Comparison of ENCODE assay signal across 16 cellular contexts in the genomic region with DNA sequence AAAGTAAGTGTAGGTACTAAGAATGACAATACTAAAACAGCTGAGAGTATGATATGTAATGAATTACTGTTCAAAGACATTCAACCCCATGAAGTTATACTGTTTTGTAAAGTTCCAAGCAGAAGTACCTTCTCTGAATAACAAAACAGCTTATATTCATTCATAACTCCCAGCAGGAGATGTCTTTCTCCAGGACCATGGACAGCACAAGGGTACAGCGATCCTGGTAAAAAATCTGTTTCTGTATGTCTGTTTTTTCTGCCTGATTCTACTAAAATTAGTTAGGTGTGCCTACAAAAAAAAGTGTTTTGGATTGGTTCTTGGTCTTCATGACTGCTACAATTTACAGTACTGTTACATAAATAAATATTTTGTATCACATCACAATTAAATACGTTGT.
DNase-seq lines count a peak whose midpoint lies in the region; ATAC-seq, FAIRE-seq and TF ChIP-seq lines count a peak whose summit lies in the region.
"Had no signal": no experiment of that assay in that cellular context is flagged by ENCODE, and none has a peak within 500 bp of the region (broad histone marks: within the 10 kb centered on the region; RNA-seq: fewer than 3 reads in every experiment).

No MANE protein-coding gene starts in this region.

- no peaks in the 10 kb centered on the region for H3K4me1 Mint-ChIP-seq in activated CD8-positive, alpha-beta memory T cell treated with anti-CD3 and anti-CD28 coated beads, Interleukin-2, amount 10 ng/mL, durations not matched to agents 7 days and 5 days
- H3K4me1 Mint-ChIP-seq: activated CD4-positive, alpha-beta T cell treated with anti-CD3 and anti-CD28 coated beads, Interleukin-2, amount 10 ng/mL, durations not matched to agents 7 days and 5 days had no signal

- TF ChIP-seq CTCF in HepG2 (CRISPR knock-in tag; IDR thresholded peaks at IDR 0.05) = no peak
- no peak for TF ChIP-seq CTCF in right lobe of liver (IDR thresholded peaks at IDR 0.05)
- no peak for TF ChIP-seq CTCF in hepatocyte (IDR thresholded peaks at IDR 0.05; ENCODE audit: poor library complexity)

- H3K27me3 ChIP-seq in HepG2 (ENCODE audit: control insufficient read depth in 1 of 2, insufficient read depth in 2 of 2, low read length in 2 of 2) = no peaks in the 10 kb centered on the region
- no peaks in the 10 kb centered on the region for H3K27me3 ChIP-seq in right lobe of liver
- no peaks in the 10 kb centered on the region for H3K27me3 ChIP-seq in hepatocyte
- H3K27me3 ChIP-seq: heart right ventricle had no signal

- in situ Hi-C loops in HepG2 (cut with HindIII; ENCODE audit: extremely low pct_ligation_motif_present, low pct_unique_long_range_greater_than_20kb) = no loop called here

- no peaks in the 10 kb centered on the region for H3K79me2 ChIP-seq in HepG2 (ENCODE audit: insufficient read depth, low read length)
- H3K79me2 ChIP-seq in hepatocyte = no peaks in the 10 kb centered on the region

- CTCF ChIA-PET in HepG2 (lab: Yijun Ruan, JAX; ENCODE audit: low intra/inter-chr PET ratio, low total read pairs) = no interaction called here
- CTCF ChIA-PET in activated CD8-positive, alpha-beta memory T cell treated with anti-CD3 and anti-CD28 coated beads, Interleukin-2, amount 10 ng/mL, durations not matched to agents 7 days and 5 days (lab: Charles Lee) = no interaction called here

- no peak overlapping the region for H3K9ac ChIP-seq in HepG2 (ENCODE audit: insufficient read depth, low read depth, low read length)

- H3K9me2 ChIP-seq in hepatocyte (replicated peaks; ENCODE audit: insufficient read depth) = no peaks in the 10 kb centered on the region

- no peaks in the 10 kb centered on the region for H3K36me3 Mint-ChIP-seq in activated CD8-positive, alpha-beta memory T cell treated with anti-CD3 and anti-CD28 coated beads, Interleukin-2, amount 10 ng/mL, durations not matched to agents 7 days and 5 days

- H3K27ac ChIP-seq in HepG2 (ENCODE audit: extremely low read length, insufficient read depth, low read length) (no peak overlapping the region), right lobe of liver (no peak overlapping the region), hepatocyte (no peak overlapping the region)
- H3K27ac ChIP-seq: heart right ventricle had no signal

- intact Hi-C loops in HepG2 (cut with micrococcal nuclease; ENCODE audit: unreplicated experiment) (no loop called here), right lobe of liver (cut with DNase I) (no loop called here)

- no peaks in the 10 kb centered on the region for H3K4me1 ChIP-seq in HepG2 (ENCODE audit: insufficient read depth, low read length)
- no peaks in the 10 kb centered on the region for H3K4me1 ChIP-seq in right lobe of liver
- H3K4me1 ChIP-seq in hepatocyte (ENCODE audit: insufficient read depth) = no peaks in the 10 kb centered on the region
- H3K4me1 ChIP-seq: heart right ventricle had no signal

- POLR2A ChIA-PET in HepG2 (lab: Yijun Ruan, JAX) = no interaction called here

- no peak overlapping the region for H3K4me2 ChIP-seq in HepG2 (ENCODE audit: low read depth, low read length)
- no peak overlapping the region for H3K4me2 ChIP-seq in hepatocyte

- H2AFZ ChIP-seq in HepG2 (ENCODE audit: low read length) = no peak overlapping the region
- no peak overlapping the region for H2AFZ ChIP-seq in hepatocyte

- WGBS in HepG2 (ENCODE audit: low lambda C conversion rate) = 1% methylated on average over 2 of the region's 2 CpGs
- WGBS in right lobe of liver (ENCODE audit: insufficient coverage, low coverage, low lambda C conversion rate, missing lambda C conversion rate) = 33% methylated on average over 2 of the region's 2 CpGs
- whole genome bisulfite sequencing in hepatocyte (ENCODE audit: low lambda C conversion rate, missing lambda C conversion rate) = 47% methylated on average over 2 of the region's 2 CpGs

- no peaks in the 10 kb centered on the region for H3K36me3 ChIP-seq in HepG2 (replicated peaks in 1 of 2; ENCODE audit: control insufficient read depth in 1 of 2, insufficient read depth in 2 of 2, low read length in 2 of 2)
- no peaks in the 10 kb centered on the region for H3K36me3 ChIP-seq in right lobe of liver
- no peaks in the 10 kb centered on the region for H3K36me3 ChIP-seq in hepatocyte (replicated peaks; ENCODE audit: insufficient read depth, low read depth)
- H3K36me3 ChIP-seq: heart right ventricle had no signal

- no TSS peak for BruUV-seq in HepG2 (replicated peaks; lab: Mats Ljungman, UMichigan)

- H4K20me1 ChIP-seq in HepG2 (ENCODE audit: insufficient read depth, low read length) = no peaks in the 10 kb centered on the region
- no peaks in the 10 kb centered on the region for H4K20me1 ChIP-seq in hepatocyte (ENCODE audit: insufficient read depth, poor library complexity, severe bottlenecking)

- peaks cover 7% of the 10 kb centered on the region for H3K9me3 Mint-ChIP-seq in activated CD8-positive, alpha-beta memory T cell treated with anti-CD3 and anti-CD28 coated beads, Interleukin-2, amount 10 ng/mL, durations not matched to agents 7 days and 5 days (ENCODE audit: low read depth)
- H3K9me3 Mint-ChIP-seq: activated CD4-positive, alpha-beta T cell treated with anti-CD3 and anti-CD28 coated beads, Interleukin-2, amount 10 ng/mL, durations not matched to agents 7 days and 5 days had no signal

- no peaks in the 10 kb centered on the region for H3K27me3 Mint-ChIP-seq in activated CD8-positive, alpha-beta memory T cell treated with anti-CD3 and anti-CD28 coated beads, Interleukin-2, amount 10 ng/mL, durations not matched to agents 7 days and 5 days
- H3K27me3 Mint-ChIP-seq: activated CD4-positive, alpha-beta T cell treated with anti-CD3 and anti-CD28 coated beads, Interleukin-2, amount 10 ng/mL, durations not matched to agents 7 days and 5 days; effector memory CD8-positive, alpha-beta T cell had no signal

- DNase-seq in HepG2 (ENCODE audit: low spot score) (peak; percentile 0), right lobe of liver (no peak), hepatocyte (ENCODE audit: low spot score) (peak; percentile 52), urothelium cell line (ENCODE audit: low spot score) (peak; percentile 5), DMS153 treated with DMSO at 0.1 percent for 48 hours (lab: John Stamatoyannopoulos, UW; ENCODE audit: unreplicated experiment) (no peak)
- DNase-seq in activated CD8-positive, alpha-beta memory T cell treated with anti-CD3 and anti-CD28 coated beads, Interleukin-2, amount 10 ng/mL, durations not matched to agents 7 days and 5 days = no peak
- DNase-seq: activated CD4-positive, alpha-beta T cell treated with anti-CD3 and anti-CD28 coated beads, Interleukin-2, amount 10 ng/mL, durations not matched to agents 7 days and 5 days; activated T-cell treated with anti-CD3 and anti-CD28 coated beads, Interleukin-2, amount 50 U/mL, for 72 hours; aorta; DMS 273 treated with DMSO at 0.1 percent for 48 hours; effector memory CD8-positive, alpha-beta T cell; GOT3; heart right ventricle; nucleus accumbens had no signal

- no peaks in the 10 kb centered on the region for H3K9me3 ChIP-seq in HepG2 (ENCODE audit: low read length)
- no peaks in the 10 kb centered on the region for H3K9me3 ChIP-seq in right lobe of liver
- no peaks in the 10 kb centered on the region for H3K9me3 ChIP-seq in hepatocyte (ENCODE audit: low read depth)

- TF ChIP-seq POLR2A in HepG2 (IDR thresholded peaks at IDR 0.05; ENCODE audit: insufficient read depth in 1 of 2, low read depth in 2 of 2, low read length in 2 of 2) = no peak
- no peak for TF ChIP-seq POLR2A in right lobe of liver (IDR thresholded peaks at IDR 0.05)

- TF ChIP-seq EP300 in HepG2 (IDR thresholded peaks at IDR 0.05; ENCODE audit: low read depth in 2 of 2, low read length in 2 of 2) (no peak), HepG2 (CRISPR knock-in tag; IDR thresholded peaks at IDR 0.05; ENCODE audit: borderline replicate concordance) (no peak)

- TF ChIP-seq RAD21 in HepG2 (CRISPR knock-in tag; IDR thresholded peaks at IDR 0.05) = no peak

- ATAC-seq in HepG2 (no peak), right lobe of liver (no peak), SK-N-SH treated with all-trans-retinoic acid at 6 μM for 48 hours (no peak), HG02798 (IDR thresholded peaks at IDR 0.05; ENCODE audit: poor library complexity, unreplicated experiment) (no peak)
- ATAC-seq in activated CD8-positive, alpha-beta memory T cell treated with anti-CD3 and anti-CD28 coated beads, Interleukin-2, amount 10 ng/mL, durations not matched to agents 7 days and 5 days = no peak
- ATAC-seq: activated T-cell treated with anti-CD3 and anti-CD28 coated beads, Interleukin-2, amount 50 U/mL, for 72 hours; effector memory CD8-positive, alpha-beta T cell; heart right ventricle had no signal

- H3K27ac Mint-ChIP-seq in activated CD8-positive, alpha-beta memory T cell treated with anti-CD3 and anti-CD28 coated beads, Interleukin-2, amount 10 ng/mL, durations not matched to agents 7 days and 5 days = no peak overlapping the region
- H3K27ac Mint-ChIP-seq: activated CD4-positive, alpha-beta T cell treated with anti-CD3 and anti-CD28 coated beads, Interleukin-2, amount 10 ng/mL, durations not matched to agents 7 days and 5 days; activated T-cell treated with anti-CD3 and anti-CD28 coated beads, Interleukin-2, amount 50 U/mL, for 72 hours; effector memory CD8-positive, alpha-beta T cell had no signal

- H3K4me3 ChIP-seq in HepG2 (replicated peaks in 1 of 3; ENCODE audit: insufficient read depth in 1 of 3, low read depth in 2 of 3, low read length in 3 of 3) (no peak overlapping the region), right lobe of liver (no peak overlapping the region), hepatocyte (no peak overlapping the region)
- H3K4me3 ChIP-seq: heart right ventricle had no signal

- FAIRE-seq in HepG2 (lab: Jason Lieb, UNC) (no peak), urothelium cell line (lab: Jason Lieb, UNC) (no peak)

- no peak overlapping the region for H3K4me3 Mint-ChIP-seq in activated CD8-positive, alpha-beta memory T cell treated with anti-CD3 and anti-CD28 coated beads, Interleukin-2, amount 10 ng/mL, durations not matched to agents 7 days and 5 days
- H3K4me3 Mint-ChIP-seq: activated CD4-positive, alpha-beta T cell treated with anti-CD3 and anti-CD28 coated beads, Interleukin-2, amount 10 ng/mL, durations not matched to agents 7 days and 5 days; activated T-cell treated with anti-CD3 and anti-CD28 coated beads, Interleukin-2, amount 50 U/mL, for 72 hours; effector memory CD8-positive, alpha-beta T cell had no signal

TF ChIP-seq in SK-N-SH treated with all-trans-retinoic acid at 6 μM for 48 hours, 23 proteins besides CTCF, POLR2A, EP300 and RAD21 (continues in another document):
- TF ChIP-seq SNAI2 (CRISPR knock-in tag; IDR thresholded peaks at IDR 0.05) (0 out of 2 replicates have a peak, but pooled peaks have one; percentile 39), ZC3H10 (CRISPR knock-in tag; IDR thresholded peaks at IDR 0.05) (no peak; the same call in 1 of the 2 replicates), ESRRG (CRISPR knock-in tag; IDR thresholded peaks at IDR 0.05) (no peak), CSDC2 (CRISPR knock-in tag; IDR thresholded peaks at IDR 0.05) (0 out of 2 replicates have a peak, but pooled peaks have one; percentile 62), ARNTL (CRISPR knock-in tag; IDR thresholded peaks at IDR 0.05; ENCODE audit: borderline replicate concordance, low read depth) (no peak), OSR1 (CRISPR knock-in tag; IDR thresholded peaks at IDR 0.05) (0 out of 2 replicates have a peak, but pooled peaks have one; percentile 23), ZNF565 (CRISPR knock-in tag; conservative IDR thresholded peaks at IDR 0.05; ENCODE audit: low read depth) (no peak), TOX (CRISPR knock-in tag; IDR thresholded peaks at IDR 0.05; ENCODE audit: borderline replicate concordance) (no peak; the same call in 1 of the 2 replicates)

Comparison
In these comparisons a context has a peak if more than half of its experiments do, and no peak if none do; other contexts are left out.
1. DNase-seq: peak in HepG2 (single experiment), hepatocyte (single experiment) and urothelium cell line (single experiment); none in right lobe of liver (0 of 3), activated CD8-positive, alpha-beta memory T cell treated with anti-CD3 and anti-CD28 coated beads, Interleukin-2, amount 10 ng/mL, durations not matched to agents 7 days and 5 days (single experiment) and DMS153 treated with DMSO at 0.1 percent for 48 hours (single experiment).